1 cellular context compared by ENCODE assay signal in the genomic region with DNA sequence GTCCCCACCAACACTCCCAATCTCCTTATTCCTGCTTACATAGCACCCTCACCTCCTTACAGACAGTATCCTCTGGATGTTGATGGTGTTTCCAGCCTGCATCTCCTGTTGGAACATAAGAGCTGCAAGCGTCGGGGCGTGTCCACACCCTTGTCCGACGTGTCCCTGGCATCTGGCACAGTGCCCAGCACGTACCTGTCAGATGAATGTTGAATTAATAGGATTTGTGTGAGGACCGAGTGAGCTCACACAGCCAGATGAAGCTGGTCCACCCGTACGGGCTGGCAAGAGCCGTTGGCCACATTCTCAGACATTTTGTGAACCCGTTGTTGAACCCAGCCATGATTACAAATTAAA.
TF ChIP-seq lines count a peak whose summit lies in the region.

No MANE protein-coding gene starts in this region.

TF ChIP-seq in HepG2, 621 proteins besides CTCF, POLR2A, EP300 and RAD21:
- TF ChIP-seq ZNF30 (CRISPR knock-in tag; IDR thresholded peaks at IDR 0.05) = 0 out of 2 replicates have a peak, but pooled peaks have one; percentile 29
- no peak for TF ChIP-seq XRCC5 (optimal IDR thresholded peaks at IDR 0.05; ENCODE audit: low read length)
- TF ChIP-seq, protein P1, sequence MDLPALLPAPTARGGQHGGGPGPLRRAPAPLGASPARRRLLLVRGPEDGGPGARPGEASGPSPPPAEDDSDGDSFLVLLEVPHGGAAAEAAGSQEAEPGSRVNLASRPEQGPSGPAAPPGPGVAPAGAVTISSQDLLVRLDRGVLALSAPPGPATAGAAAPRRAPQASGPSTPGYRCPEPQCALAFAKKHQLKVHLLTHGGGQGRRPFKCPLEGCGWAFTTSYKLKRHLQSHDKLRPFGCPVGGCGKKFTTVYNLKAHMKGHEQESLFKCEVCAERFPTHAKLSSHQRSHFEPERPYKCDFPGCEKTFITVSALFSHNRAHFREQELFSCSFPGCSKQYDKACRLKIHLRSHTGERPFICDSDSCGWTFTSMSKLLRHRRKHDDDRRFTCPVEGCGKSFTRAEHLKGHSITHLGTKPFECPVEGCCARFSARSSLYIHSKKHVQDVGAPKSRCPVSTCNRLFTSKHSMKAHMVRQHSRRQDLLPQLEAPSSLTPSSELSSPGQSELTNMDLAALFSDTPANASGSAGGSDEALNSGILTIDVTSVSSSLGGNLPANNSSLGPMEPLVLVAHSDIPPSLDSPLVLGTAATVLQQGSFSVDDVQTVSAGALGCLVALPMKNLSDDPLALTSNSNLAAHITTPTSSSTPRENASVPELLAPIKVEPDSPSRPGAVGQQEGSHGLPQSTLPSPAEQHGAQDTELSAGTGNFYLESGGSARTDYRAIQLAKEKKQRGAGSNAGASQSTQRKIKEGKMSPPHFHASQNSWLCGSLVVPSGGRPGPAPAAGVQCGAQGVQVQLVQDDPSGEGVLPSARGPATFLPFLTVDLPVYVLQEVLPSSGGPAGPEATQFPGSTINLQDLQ (CRISPR knock-in tag; IDR thresholded peaks at IDR 0.05) = no peak
- no peak for TF ChIP-seq SP5 (CRISPR knock-in tag; IDR thresholded peaks at IDR 0.05; ENCODE audit: borderline replicate concordance, low read depth)
- no peak for TF ChIP-seq NR1H2 (CRISPR knock-in tag; IDR thresholded peaks at IDR 0.05; ENCODE audit: borderline replicate concordance, low read depth)
- 0 out of 2 replicates have a peak, but pooled peaks have one; percentile 34 for TF ChIP-seq ZNF709 (CRISPR knock-in tag; IDR thresholded peaks at IDR 0.05)
- TF ChIP-seq NR2F1 (CRISPR knock-in tag; IDR thresholded peaks at IDR 0.05) = no peak
- TF ChIP-seq TAF15 (IDR thresholded peaks at IDR 0.05; ENCODE audit: low read depth, low read length, poor library complexity, severe bottlenecking) = no peak
